In the genomic region with DNA sequence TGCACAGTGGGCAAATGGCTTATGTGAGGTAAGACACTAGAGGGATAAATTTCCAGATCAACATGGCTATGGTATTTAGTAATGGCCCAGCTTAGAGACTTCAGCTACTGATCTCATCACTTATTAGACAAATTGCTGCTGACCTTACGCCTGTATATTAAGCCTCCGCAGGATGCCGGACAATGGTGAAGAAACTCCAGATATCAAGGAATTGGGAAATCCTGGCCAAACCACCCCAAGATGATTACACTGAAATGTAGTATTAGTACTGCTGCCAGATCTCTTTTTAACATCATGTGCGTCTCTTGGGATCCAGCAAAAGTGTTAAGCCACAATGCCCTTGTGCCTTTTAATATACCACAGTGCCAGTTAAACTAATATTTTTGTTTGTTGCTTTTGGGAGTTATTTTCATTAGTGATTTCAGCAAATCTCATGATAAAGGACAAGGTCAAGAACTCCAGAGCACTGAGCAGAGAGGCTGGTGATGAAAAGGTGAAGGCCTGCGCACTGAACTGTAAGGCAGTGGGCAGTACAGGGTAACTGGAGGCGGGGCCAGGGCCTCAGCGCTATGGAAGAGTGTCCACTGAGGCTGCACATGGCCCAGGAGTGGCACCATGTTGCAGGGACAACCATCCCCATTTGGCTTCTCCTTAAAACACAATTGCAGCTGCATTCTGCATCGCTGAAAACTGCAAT, we compare ENCODE assay signal across 25 cellular contexts.
"Had no signal": no experiment of that assay in that cellular context is flagged by ENCODE, and none has a peak within 500 bp of the region (broad histone marks: within the 10 kb centered on the region; RNA-seq: fewer than 3 reads in every experiment).

No MANE protein-coding gene starts in this region.

- H3K4me3 Mint-ChIP-seq: activated CD8-positive, alpha-beta T cell treated with anti-CD3 and anti-CD28 coated beads, Interleukin-2, amount 10 ng/mL, durations not matched to agents 7 days and 5 days; activated naive CD8-positive, alpha-beta T cell; activated T-cell treated with anti-CD3 and anti-CD28 coated beads, Interleukin-2, amount 50 U/mL, for 24 hours; activated T-helper 1 cell treated with anti-CD3 and anti-CD28 coated beads, Interleukin-12 subunit alpha, Interleukin-12 subunit beta, Interleukin-2, Interleukin-4 antibody, amounts not matched to agents 30 ng/mL and 10 ng/mL and 1 ng/mL, durations not matched to agents 14 hours and 24 hours and 36 hours; T-helper 17 cell; WTC11 had no signal

- H3K27ac Mint-ChIP-seq: activated CD8-positive, alpha-beta T cell treated with anti-CD3 and anti-CD28 coated beads, Interleukin-2, amount 10 ng/mL, durations not matched to agents 7 days and 5 days; activated naive CD8-positive, alpha-beta T cell; activated T-cell treated with anti-CD3 and anti-CD28 coated beads, Interleukin-2, amount 50 U/mL, for 24 hours; activated T-helper 1 cell treated with anti-CD3 and anti-CD28 coated beads, Interleukin-12 subunit alpha, Interleukin-12 subunit beta, Interleukin-2, Interleukin-4 antibody, amounts not matched to agents 30 ng/mL and 10 ng/mL and 1 ng/mL, durations not matched to agents 14 hours and 24 hours and 36 hours; T-helper 17 cell; WTC11 had no signal

- DNase-seq: activated CD4-positive, alpha-beta T cell treated with anti-CD3 and anti-CD28 coated beads for 48 hours; activated CD4-positive, alpha-beta T cell treated with anti-CD3 and anti-CD28 coated beads, Interleukin-2, amount 50 U/mL, for 4 hours; activated CD4-positive, CD25-positive, alpha-beta regulatory T cell treated with anti-CD3 and anti-CD28 coated beads, Interleukin-2, amount 50 U/mL, for 72 hours; activated CD8-positive, alpha-beta T cell treated with anti-CD3 and anti-CD28 coated beads, Interleukin-2, amount 10 ng/mL, durations not matched to agents 7 days and 5 days; activated effector memory CD4-positive, alpha-beta T cell treated with Interleukin-2 at 50 U/mL for 16 hours; activated naive CD4-positive, alpha-beta T cell; activated T-cell treated with anti-CD3 and anti-CD28 coated beads, Interleukin-2, amount 50 U/mL, for 24 hours; aorta; KBM-7; MV-4-11; NCI-H1092 treated with DMSO at 0.1 percent for 48 hours; NCI-H1417 treated with DMSO at 0.1 percent for 48 hours; NCI-H1694 treated with DMSO at 0.1 percent for 48 hours; NCI-H2029 treated with DMSO at 0.1 percent for 48 hours; NCI-H446; NCI-H524; PC-3; SIG-M5; T-helper 17 cell; T-helper 9 cell had no signal

- H3K9me3 Mint-ChIP-seq: activated T-cell treated with anti-CD3 and anti-CD28 coated beads, Interleukin-2, amount 50 U/mL, for 24 hours; activated T-helper 1 cell treated with anti-CD3 and anti-CD28 coated beads, Interleukin-12 subunit alpha, Interleukin-12 subunit beta, Interleukin-2, Interleukin-4 antibody, amounts not matched to agents 30 ng/mL and 10 ng/mL and 1 ng/mL, durations not matched to agents 14 hours and 24 hours and 36 hours; WTC11 had no signal

- FAIRE-seq: bronchial epithelial cell, RCC 7860 had no signal

- ATAC-seq: activated CD8-positive, alpha-beta T cell treated with anti-CD3 and anti-CD28 coated beads, Interleukin-2, amount 10 ng/mL, durations not matched to agents 7 days and 5 days; PC-3; T-helper 17 cell; WTC11 had no signal

- H3K27me3 Mint-ChIP-seq: activated naive CD8-positive, alpha-beta T cell; activated T-cell treated with anti-CD3 and anti-CD28 coated beads, Interleukin-2, amount 50 U/mL, for 24 hours; T-helper 17 cell had no signal
